Comparison of ENCODE assay signal across 18 cellular contexts in the genomic region with DNA sequence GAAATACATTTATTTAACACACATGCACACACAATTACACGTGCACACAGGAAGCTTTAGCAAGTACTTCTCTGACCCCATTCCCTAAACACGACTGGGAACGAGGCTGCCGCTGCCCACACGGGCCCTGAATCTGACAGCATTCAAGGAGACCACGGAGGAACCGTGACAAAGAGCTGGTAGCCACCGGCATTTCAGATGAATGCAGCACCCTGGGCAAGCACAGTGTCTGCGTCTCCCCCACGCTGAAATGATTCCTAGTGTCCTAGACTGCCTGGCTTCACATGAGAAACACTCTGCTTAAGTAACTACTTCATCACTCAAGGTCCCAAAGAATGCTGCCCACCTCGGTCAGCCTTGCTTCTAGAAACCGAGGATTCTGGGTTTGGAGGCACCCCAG.
DNase-seq lines count a peak whose midpoint lies in the region; ATAC-seq and TF ChIP-seq lines count a peak whose summit lies in the region.
"Had no signal": no experiment of that assay in that cellular context is flagged by ENCODE, and none has a peak within 500 bp of the region (broad histone marks: within the 10 kb centered on the region; RNA-seq: fewer than 3 reads in every experiment).

No MANE protein-coding gene starts in this region.

- no peak for TF ChIP-seq POLR2A in uterus (IDR thresholded peaks at IDR 0.05)

- POLR2A ChIA-PET in CD8-positive, alpha-beta T cell (lab: Charles Lee): no interaction called here

- no peaks in the 10 kb centered on the region for H3K36me3 Mint-ChIP-seq in activated naive CD8-positive, alpha-beta T cell
- H3K36me3 Mint-ChIP-seq in activated naive CD8-positive, alpha-beta T cell treated with anti-CD3 and anti-CD28 coated beads for 36 hours: no peaks in the 10 kb centered on the region
- H3K36me3 Mint-ChIP-seq in CD8-positive, alpha-beta T cell: no peaks in the 10 kb centered on the region

- no peaks in the 10 kb centered on the region for H3K27me3 Mint-ChIP-seq in activated naive CD8-positive, alpha-beta T cell
- H3K27me3 Mint-ChIP-seq in activated naive CD8-positive, alpha-beta T cell treated with anti-CD3 and anti-CD28 coated beads for 36 hours: no peaks in the 10 kb centered on the region
- H3K27me3 Mint-ChIP-seq in CD8-positive, alpha-beta T cell (ENCODE audit: low read depth): no peaks in the 10 kb centered on the region

- H3K27ac ChIP-seq in psoas muscle (peak overlapping the region; percentile 97), uterus (peak overlapping the region; percentile 3 to 81)
- no peak overlapping the region for H3K27ac ChIP-seq in CD8-positive, alpha-beta T cell (ENCODE audit: low read depth, low read length)
- H3K27ac ChIP-seq: A549 had no signal

- 21 to 58% (median 31%) methylated on average over 12 of the region's 12 CpGs for WGBS in psoas muscle, 3 donors

- DNase-seq in activated naive CD8-positive, alpha-beta T cell treated with anti-CD3 and anti-CD28 coated beads for 36 hours: no peak
- peak in 23 of 42 donors; percentile 0 to 38 (median 13) for DNase-seq in head of caudate nucleus
- DNase-seq in psoas muscle: no peak
- DNase-seq in uterus: peak; percentile 13 to 14
- no peak for DNase-seq in SW480 (ENCODE audit: low spot score)
- DNase-seq in CD8-positive, alpha-beta T cell: no peak
- no peak for DNase-seq in NCI-H2029 (lab: John Stamatoyannopoulos, UW)
- DNase-seq: activated CD4-positive, CD25-positive, alpha-beta regulatory T cell; anterior cingulate cortex; C1 segment of cervical spinal cord; DMS 273 treated with DMSO at 0.1 percent for 48 hours; NCI-H1105 treated with DMSO at 0.1 percent for 48 hours; NCI-H526 treated with DMSO at 0.1 percent for 48 hours; nucleus accumbens; Right ventricle myocardium superior; stimulated activated CD4-positive, alpha-beta T cell treated with anti-CD3 and anti-CD28 coated beads, Interleukin-4, amount 100 ng/mL, for 1 hour had no signal

- no peaks in the 10 kb centered on the region for H3K9me3 ChIP-seq in psoas muscle
- H3K9me3 ChIP-seq in uterus: no peaks in the 10 kb centered on the region
- H3K9me3 ChIP-seq in CD8-positive, alpha-beta T cell (ENCODE audit: low read length): no peaks in the 10 kb centered on the region
- H3K9me3 ChIP-seq: A549 had no signal

- H3K4me1 ChIP-seq in psoas muscle (peaks cover 53% of the 10 kb centered on the region), uterus (peaks cover 17 to 26% of the 10 kb centered on the region in 2 donors)
- H3K4me1 ChIP-seq in CD8-positive, alpha-beta T cell (ENCODE audit: insufficient read depth, low read length): peaks cover 21% of the 10 kb centered on the region
- H3K4me1 ChIP-seq: A549 had no signal

- H3K4me3 ChIP-seq in psoas muscle (peak overlapping the region; percentile 95), uterus (no peak overlapping the region)
- H3K4me3 ChIP-seq in CD8-positive, alpha-beta T cell (ENCODE audit: low read depth, low read length): no peak overlapping the region
- H3K4me3 ChIP-seq: A549 had no signal

- no peak for TF ChIP-seq CTCF in psoas muscle (IDR thresholded peaks at IDR 0.05)
- no peak for TF ChIP-seq CTCF in uterus (IDR thresholded peaks at IDR 0.05)
- TF ChIP-seq CTCF in CD8-positive, alpha-beta T cell (IDR thresholded peaks at IDR 0.05): no peak

- intact Hi-C loops in head of caudate nucleus (cut with DNase I) (no loop called here), psoas muscle (cut with DNase I) (loop anchor here (1.0 to 5.0 kb wide), 3 partner anchors 58 to 95 kb away; no protein-coding TSS in a partner anchor), uterus (cut with DNase I; ENCODE audit: low total_unique reads) (no loop called here)
- intact Hi-C loops in CD8-positive, alpha-beta T cell (cut with DNase I, micrococcal nuclease): no loop called here

- no peak for ATAC-seq in psoas muscle
- ATAC-seq in CD8-positive, alpha-beta T cell: no peak
- ATAC-seq: A549 had no signal

- CTCF ChIA-PET in CD8-positive, alpha-beta T cell (lab: Charles Lee): interaction anchor here (0.9 to 1.5 kb wide), 2 partner anchors 10 to 27 kb away, joined by 3 to 5 read pairs; no protein-coding TSS in a partner anchor

- peaks cover 0 to 3% of the 10 kb centered on the region in 2 donors for H3K36me3 ChIP-seq in psoas muscle (ENCODE audit: insufficient read depth in 1 of 2, low read depth in 1 of 2)
- no peaks in the 10 kb centered on the region for H3K36me3 ChIP-seq in uterus
- no peaks in the 10 kb centered on the region for H3K36me3 ChIP-seq in CD8-positive, alpha-beta T cell (ENCODE audit: insufficient read depth, low read length)

- H3K9me3 Mint-ChIP-seq in activated naive CD8-positive, alpha-beta T cell (ENCODE audit: low read depth): no peaks in the 10 kb centered on the region
- no peaks in the 10 kb centered on the region for H3K9me3 Mint-ChIP-seq in activated naive CD8-positive, alpha-beta T cell treated with anti-CD3 and anti-CD28 coated beads for 36 hours
- H3K9me3 Mint-ChIP-seq in CD8-positive, alpha-beta T cell: no peaks in the 10 kb centered on the region

- H3K27me3 ChIP-seq in psoas muscle (ENCODE audit: insufficient read depth in 3 of 3, low read length in 2 of 3) (no peaks in the 10 kb centered on the region), uterus (no peaks in the 10 kb centered on the region)
- no peaks in the 10 kb centered on the region for H3K27me3 ChIP-seq in CD8-positive, alpha-beta T cell (ENCODE audit: insufficient read depth, low read length)

- H3K4me3 Mint-ChIP-seq in activated naive CD8-positive, alpha-beta T cell: no peak overlapping the region
- no peak overlapping the region for H3K4me3 Mint-ChIP-seq in activated naive CD8-positive, alpha-beta T cell treated with anti-CD3 and anti-CD28 coated beads for 36 hours
- no peak overlapping the region for H3K4me3 Mint-ChIP-seq in CD8-positive, alpha-beta T cell

- H3K4me1 Mint-ChIP-seq in activated naive CD8-positive, alpha-beta T cell (ENCODE audit: low read depth): peaks cover 29% of the 10 kb centered on the region
- peaks cover 31% of the 10 kb centered on the region for H3K4me1 Mint-ChIP-seq in activated naive CD8-positive, alpha-beta T cell treated with anti-CD3 and anti-CD28 coated beads for 36 hours
- H3K4me1 Mint-ChIP-seq in CD8-positive, alpha-beta T cell (ENCODE audit: low read depth): peaks cover 30% of the 10 kb centered on the region

- H3K27ac Mint-ChIP-seq in activated naive CD8-positive, alpha-beta T cell: peak overlapping the region; percentile 12
- H3K27ac Mint-ChIP-seq in activated naive CD8-positive, alpha-beta T cell treated with anti-CD3 and anti-CD28 coated beads for 36 hours: no peak overlapping the region
- no peak overlapping the region for H3K27ac Mint-ChIP-seq in CD8-positive, alpha-beta T cell

Comparison
In these comparisons a context has a peak if more than half of its experiments do, and no peak if none do; other contexts are left out.
1. DNase-seq: peak in head of caudate nucleus (23 of 42) and uterus (2 of 2); none in activated naive CD8-positive, alpha-beta T cell treated with anti-CD3 and anti-CD28 coated beads for 36 hours (single experiment), psoas muscle (0 of 2), SW480 (single experiment), CD8-positive, alpha-beta T cell (0 of 7) and NCI-H2029 (single experiment).
2. intact Hi-C loops: an anchor here in psoas muscle (1.0 to 5.0 kb wide); none called in head of caudate nucleus, uterus and CD8-positive, alpha-beta T cell.